In genomic region chr6:168925671-168926070, GRCh38 we compare ENCODE assay signal across 17 cellular contexts.
DNase-seq lines count a peak whose midpoint lies in the region; ATAC-seq, FAIRE-seq and TF ChIP-seq lines count a peak whose summit lies in the region.
"Had no signal": no experiment of that assay in that cellular context is flagged by ENCODE, and none has a peak within 500 bp of the region (broad histone marks: within the 10 kb centered on the region; RNA-seq: fewer than 3 reads in every experiment).

No MANE protein-coding gene starts in this region.

- no peak for ATAC-seq in right lobe of liver

- no peak overlapping the region for H3K56ac ChIP-seq in H9 (ENCODE audit: insufficient read length, low read depth, low read length)
- no peak overlapping the region for H3K56ac ChIP-seq in H1 (replicated peaks; ENCODE audit: insufficient read length, low read depth, low read length)

- H3K79me1 ChIP-seq in H9 (ENCODE audit: insufficient read depth, low read depth, low read length, poor library complexity, severe bottlenecking): no peaks in the 10 kb centered on the region
- no peaks in the 10 kb centered on the region for H3K79me1 ChIP-seq in H1 (ENCODE audit: low read depth, low read length)

- intact Hi-C loops in right lobe of liver (cut with DNase I) (no loop called here), esophagus squamous epithelium (cut with DNase I) (no loop called here)

- H3K4me2 ChIP-seq in H9 (ENCODE audit: insufficient read depth, insufficient read length, low read length) (no peak overlapping the region), H1 (ENCODE audit: insufficient read depth in 1 of 2, low read depth in 2 of 2, low read length in 2 of 2) (peak overlapping the region in 1 of 2 experiments; percentile 54; a peak in 1 of 4 replicates)

- no peak overlapping the region for H4K91ac ChIP-seq in H9 (ENCODE audit: insufficient read length, low read depth, low read length)
- H4K91ac ChIP-seq in H1 (replicated peaks; ENCODE audit: insufficient read length, low read length): no peak overlapping the region

- H3K27me3 Mint-ChIP-seq in H9 (ENCODE audit: low read depth) (peaks cover 1% of the 10 kb centered on the region; the same call in 1 of the 2 replicates), osteocyte (ENCODE audit: unreplicated experiment) (peaks cover 23% of the 10 kb centered on the region), endothelial cell (ENCODE audit: unreplicated experiment) (peaks cover 4% of the 10 kb centered on the region)

- H3K4me3 ChIP-seq in H1 (ENCODE audit: extremely low read depth in 1 of 4, insufficient read depth in 2 of 4, low read depth in 3 of 4, low read length in 4 of 4) (no peak overlapping the region), right lobe of liver (no peak overlapping the region), esophagus squamous epithelium (no peak overlapping the region)
- H3K4me3 ChIP-seq: HAP-1 had no signal

- H2AK5ac ChIP-seq in H9 (ENCODE audit: insufficient read length, low read length) (no peak overlapping the region), H1 (ENCODE audit: low read depth, low read length) (no peak overlapping the region)

- DNase-seq in H9: no peak
- DNase-seq in H1 (ENCODE audit: low read depth in 1 of 2, low spot score in 2 of 2): no peak
- peak; percentile 65 for DNase-seq in osteocyte (ENCODE audit: extremely low spot score, unreplicated experiment)
- DNase-seq in right lobe of liver: no peak
- DNase-seq in esophagus squamous epithelium (lab: John Stamatoyannopoulos, UW): no peak
- DNase-seq in endothelial cell (ENCODE audit: low spot score): no peak
- DNase-seq: C1 segment of cervical spinal cord; Calu3; CD4-positive, alpha-beta memory T cell; COR-L47; DMS53; DMS79 treated with DMSO at 0.1 percent for 48 hours; GF-D8; HFFc6 had no signal

- H3K27ac Mint-ChIP-seq in H9 (peak overlapping the region in 2 of 3 experiments; percentile 9 to 56; a peak in 2 of 7 replicates), osteocyte (ENCODE audit: unreplicated experiment) (no peak overlapping the region), endothelial cell (ENCODE audit: unreplicated experiment) (no peak overlapping the region)
- H3K27ac Mint-ChIP-seq: CD4-positive, alpha-beta memory T cell; HFFc6 had no signal

- WGBS in H9 (ENCODE audit: extremely low coverage, insufficient read length, low lambda C conversion rate): no CpG with 5 or more reads among the region's 11 CpGs
- 82% methylated on average over 11 of the region's 11 CpGs; no CpG with 5 or more reads in 1 of the 2 experiments for WGBS in H1 (ENCODE audit: extremely low coverage in 1 of 2, insufficient coverage in 1 of 2, insufficient read length in 1 of 2, insufficient replicate concordance in 2 of 2, low coverage in 1 of 2, low lambda C conversion rate in 2 of 2, missing lambda C conversion rate in 1 of 2), 2 experiments
- 71% methylated on average over 10 of the region's 11 CpGs for WGBS in right lobe of liver (ENCODE audit: insufficient coverage, low coverage, low lambda C conversion rate, missing lambda C conversion rate)
- WGBS in esophagus squamous epithelium, 2 donors: 76 to 91% methylated on average over 11 of the region's 11 CpGs

- H3K23me2 ChIP-seq in H9 (ENCODE audit: insufficient read length, low read depth, low read length, poor library complexity, severe bottlenecking) (no peaks in the 10 kb centered on the region), H1 (ENCODE audit: low read depth, low read length) (no peaks in the 10 kb centered on the region)

- H3K4me1 ChIP-seq in H9 (ENCODE audit: insufficient read depth, low read length): peaks cover 7% of the 10 kb centered on the region; the same call in 1 of the 2 replicates
- H3K4me1 ChIP-seq in H1 (replicated peaks in 1 of 4; ENCODE audit: control insufficient read depth in 3 of 4, insufficient read depth in 4 of 4, low read length in 3 of 4): peaks cover 2 to 9% (median 5%) of the 10 kb centered on the region in 4 experiments; a peak in 5 of 7 replicates
- H3K4me1 ChIP-seq in right lobe of liver: no peaks in the 10 kb centered on the region
- no peaks in the 10 kb centered on the region for H3K4me1 ChIP-seq in esophagus squamous epithelium
- H3K4me1 ChIP-seq: HAP-1 had no signal

- TF ChIP-seq RAD21 in H1 (IDR thresholded peaks at IDR 0.05 in 1 of 2, conservative IDR thresholded peaks at IDR 0.05 in 1 of 2; ENCODE audit: low read depth in 2 of 2, low read length in 2 of 2): no peak

- no peaks in the 10 kb centered on the region for H3K27me3 ChIP-seq in H9 (ENCODE audit: insufficient read depth, low read length)
- H3K27me3 ChIP-seq in H1 (replicated peaks in 1 of 4; ENCODE audit: control insufficient read depth in 3 of 4, extremely low read depth in 1 of 4, insufficient read depth in 3 of 4, low read length in 3 of 4): no peaks in the 10 kb centered on the region
- H3K27me3 ChIP-seq in right lobe of liver: no peaks in the 10 kb centered on the region
- no peaks in the 10 kb centered on the region for H3K27me3 ChIP-seq in esophagus squamous epithelium

- H3K27ac ChIP-seq in H9 (ENCODE audit: insufficient read length, low read depth, low read length) (no peak overlapping the region), H1 (ENCODE audit: low read depth, low read length) (no peak overlapping the region), right lobe of liver (no peak overlapping the region), esophagus squamous epithelium (no peak overlapping the region)

- H3K18ac ChIP-seq in H9 (ENCODE audit: insufficient read length, low read depth, low read length) (no peak overlapping the region), H1 (ENCODE audit: extremely low read depth, low read length) (no peak overlapping the region; the same call in 1 of the 2 replicates)

- TF ChIP-seq EP300 in H1 (IDR thresholded peaks at IDR 0.05; ENCODE audit: borderline replicate concordance in 1 of 2, low read depth in 2 of 2, low read length in 2 of 2): no peak

- no peak overlapping the region for H3T11ph ChIP-seq in H9 (ENCODE audit: low read length)

- H2BK12ac ChIP-seq in H9 (ENCODE audit: insufficient read length, low read depth, low read length) (no peak overlapping the region), H1 (ENCODE audit: low read depth, low read length) (no peak overlapping the region)

- H2BK120ac ChIP-seq in H9 (ENCODE audit: low read depth, low read length, poor library complexity, severe bottlenecking) (no peak overlapping the region), H1 (replicated peaks; ENCODE audit: low read depth, low read length) (no peak overlapping the region)

- H2BK15ac ChIP-seq in H9 (ENCODE audit: low read depth, low read length) (no peak overlapping the region), H1 (ENCODE audit: low read length) (no peak overlapping the region)

- H3K9me3 Mint-ChIP-seq in H9 (peaks cover 12 to 19% of the 10 kb centered on the region in 2 experiments), osteocyte (ENCODE audit: unreplicated experiment) (peaks cover 10% of the 10 kb centered on the region), endothelial cell (ENCODE audit: unreplicated experiment) (no peaks in the 10 kb centered on the region)

- H3K4me3 Mint-ChIP-seq in H9: no peak overlapping the region
- no peak overlapping the region for H3K4me3 Mint-ChIP-seq in osteocyte (ENCODE audit: unreplicated experiment)
- no peak overlapping the region for H3K4me3 Mint-ChIP-seq in endothelial cell (ENCODE audit: unreplicated experiment)
- H3K4me3 Mint-ChIP-seq: CD4-positive, alpha-beta memory T cell; HFFc6 had no signal

- H3K9me3 ChIP-seq in H9 (ENCODE audit: control insufficient read depth, low read depth, low read length): peaks cover 1% of the 10 kb centered on the region
- H3K9me3 ChIP-seq in H1 (ENCODE audit: insufficient read depth in 2 of 2, low read depth in 1 of 2, low read length in 1 of 2): peaks cover 2 to 14% of the 10 kb centered on the region in 2 experiments; a peak in 2 of 4 replicates
- H3K9me3 ChIP-seq in right lobe of liver: no peaks in the 10 kb centered on the region
- no peaks in the 10 kb centered on the region for H3K9me3 ChIP-seq in esophagus squamous epithelium
- H3K9me3 ChIP-seq: HAP-1 had no signal

- H3K23ac ChIP-seq in H9 (ENCODE audit: insufficient read length, low read depth, low read length) (no peak overlapping the region), H1 (ENCODE audit: insufficient read length) (no peak overlapping the region)

- TF ChIP-seq CTCF in H9 (conservative IDR thresholded peaks at IDR 0.05): no peak
- TF ChIP-seq CTCF in H1 (IDR thresholded peaks at IDR 0.05; ENCODE audit: control extremely low read depth in 1 of 3, insufficient read depth in 1 of 3, low read depth in 1 of 3, low read length in 3 of 3): no peak
- TF ChIP-seq CTCF in osteocyte (IDR thresholded peaks at IDR 0.05): no peak
- no peak for TF ChIP-seq CTCF in right lobe of liver (IDR thresholded peaks at IDR 0.05)
- TF ChIP-seq CTCF in esophagus squamous epithelium (IDR thresholded peaks at IDR 0.05): no peak
- no peak for TF ChIP-seq CTCF in endothelial cell (IDR thresholded peaks at IDR 0.05; ENCODE audit: unreplicated experiment)

- H2BK5ac ChIP-seq in H9 (ENCODE audit: insufficient read length, low read length): no peak overlapping the region
- no peak overlapping the region for H2BK5ac ChIP-seq in H1 (ENCODE audit: low read depth, low read length)

- no peak for FAIRE-seq in H1 (lab: Jason Lieb, UNC)
- FAIRE-seq: GM12891, GM18507 had no signal

- H3K9ac ChIP-seq in H9 (ENCODE audit: extremely low read depth, insufficient read length, low read length) (no peak overlapping the region), H1 (replicated peaks in 1 of 4; ENCODE audit: extremely low read depth in 1 of 4, low read depth in 3 of 4, low read length in 3 of 4) (no peak overlapping the region)

- H4K20me1 ChIP-seq in H9 (ENCODE audit: control insufficient read depth, insufficient read depth, insufficient read length): no peaks in the 10 kb centered on the region
- H4K20me1 ChIP-seq in H1 (replicated peaks in 1 of 2; ENCODE audit: control insufficient read depth in 1 of 2, insufficient read depth in 2 of 2, low read length in 2 of 2): peaks cover 0 to 3% of the 10 kb centered on the region in 2 experiments

- H3K36me3 Mint-ChIP-seq in H9 (ENCODE audit: insufficient read depth in 1 of 3, low read depth in 3 of 3) (peaks cover 2 to 19% (median 16%) of the 10 kb centered on the region in 3 experiments; a peak in 6 of 7 replicates), osteocyte (ENCODE audit: unreplicated experiment) (no peaks in the 10 kb centered on the region), endothelial cell (ENCODE audit: low read depth, unreplicated experiment) (no peaks in the 10 kb centered on the region)
- H3K36me3 Mint-ChIP-seq: CD4-positive, alpha-beta memory T cell had no signal

- H2BK20ac ChIP-seq in H9 (ENCODE audit: low read depth, low read length, poor library complexity, severe bottlenecking) (no peak overlapping the region), H1 (ENCODE audit: low read length) (no peak overlapping the region)

- no peak overlapping the region for H2AFZ ChIP-seq in H9 (ENCODE audit: low read length)
- peak overlapping the region; percentile 87; the same call in 1 of the 2 replicates for H2AFZ ChIP-seq in H1 (ENCODE audit: low read length)

- H3K4me1 Mint-ChIP-seq in H9: peaks cover 8 to 9% of the 10 kb centered on the region in 2 experiments
- H3K4me1 Mint-ChIP-seq in osteocyte (ENCODE audit: unreplicated experiment): no peaks in the 10 kb centered on the region
- H3K4me1 Mint-ChIP-seq in endothelial cell (ENCODE audit: unreplicated experiment): no peaks in the 10 kb centered on the region
- H3K4me1 Mint-ChIP-seq: CD4-positive, alpha-beta memory T cell had no signal

- POLR2A ChIA-PET in H1 (lab: Charles Lee; ENCODE audit: partially characterized antibody): no interaction called here

- CTCF ChIA-PET in H1 (lab: Charles Lee; ENCODE audit: partially characterized antibody): no interaction called here

- no peak overlapping the region for H4K8ac ChIP-seq in H9 (replicated peaks; ENCODE audit: insufficient read length, low read depth, low read length)
- no peak overlapping the region for H4K8ac ChIP-seq in H1 (ENCODE audit: extremely low read depth, insufficient read depth, low read length)

- TF ChIP-seq POLR2A in H1 (IDR thresholded peaks at IDR 0.05; ENCODE audit: control extremely low read depth in 1 of 2, low read depth in 2 of 2, low read length in 2 of 2) (no peak), right lobe of liver (IDR thresholded peaks at IDR 0.05) (no peak), esophagus squamous epithelium (IDR thresholded peaks at IDR 0.05) (no peak)

- H3K14ac ChIP-seq in H9 (ENCODE audit: insufficient read depth, low read length): no peak overlapping the region
- no peak overlapping the region for H3K14ac ChIP-seq in H1 (ENCODE audit: insufficient read length)

- H3K79me2 ChIP-seq in H9 (ENCODE audit: insufficient read depth, low read length): no peaks in the 10 kb centered on the region
- no peaks in the 10 kb centered on the region for H3K79me2 ChIP-seq in H1 (ENCODE audit: control insufficient read depth in 1 of 2, insufficient read depth in 2 of 2, low read length in 2 of 2)

- H3K36me3 ChIP-seq in H1 (ENCODE audit: control insufficient read depth in 2 of 4, insufficient read depth in 4 of 4, low read length in 3 of 4): no peaks in the 10 kb centered on the region; a peak in 1 of 8 replicates
- no peaks in the 10 kb centered on the region for H3K36me3 ChIP-seq in right lobe of liver
- no peaks in the 10 kb centered on the region for H3K36me3 ChIP-seq in esophagus squamous epithelium
- H3K36me3 ChIP-seq: HAP-1 had no signal

- H4K5ac ChIP-seq in H9 (ENCODE audit: insufficient read length, low read depth, low read length) (no peak overlapping the region), H1 (ENCODE audit: insufficient read length, low read depth, low read length) (no peak overlapping the region)

- H3K4ac ChIP-seq in H9 (ENCODE audit: low read depth, low read length) (no peak overlapping the region), H1 (replicated peaks; ENCODE audit: insufficient read length, low read depth, low read length) (no peak overlapping the region)

Comparison
In these comparisons a context has a peak if more than half of its experiments do, and no peak if none do; other contexts are left out.
1. H3K27ac Mint-ChIP-seq: peak in H9 (2 of 3); none in osteocyte (single experiment) and endothelial cell (single experiment).